ENCODE assay signal across 1 cellular context in genomic region chr12:89353188-89353822, GRCh38.
A peak's percentile ranks its signal among the peaks of the same experiment; 100 is the strongest.
TF ChIP-seq lines count a peak whose summit lies in the region.

No MANE protein-coding gene starts in this region.

TF ChIP-seq in WTC11, 78 proteins besides CTCF, POLR2A, EP300 and RAD21 (continued from another document):
- TF ChIP-seq PREB (CRISPR knock-in tag; IDR thresholded peaks at IDR 0.05; ENCODE audit: borderline replicate concordance) (no peak), GTF2I (CRISPR knock-in tag; conservative IDR thresholded peaks at IDR 0.05) (no peak), ATF3 (CRISPR knock-in tag; conservative IDR thresholded peaks at IDR 0.05) (no peak), IRF2 (CRISPR knock-in tag; IDR thresholded peaks at IDR 0.05; ENCODE audit: borderline replicate concordance, low read depth) (no peak), MAX (CRISPR knock-in tag; IDR thresholded peaks at IDR 0.05) (0 out of 2 replicates have a peak, but pooled peaks have one; percentile 52), MXD4 (CRISPR knock-in tag; IDR thresholded peaks at IDR 0.05; ENCODE audit: borderline replicate concordance) (no peak), FOXP4 (CRISPR knock-in tag; IDR thresholded peaks at IDR 0.05) (no peak), CDX4 (CRISPR knock-in tag; IDR thresholded peaks at IDR 0.05; ENCODE audit: borderline replicate concordance) (no peak), USF2 (CRISPR knock-in tag; IDR thresholded peaks at IDR 0.05) (no peak), NR3C1 (CRISPR knock-in tag; conservative IDR thresholded peaks at IDR 0.05; ENCODE audit: low read depth) (no peak), RORB (CRISPR knock-in tag; IDR thresholded peaks at IDR 0.05) (no peak), ZNF416 (CRISPR knock-in tag; IDR thresholded peaks at IDR 0.05) (no peak), ZMAT4 (CRISPR knock-in tag; IDR thresholded peaks at IDR 0.05) (no peak), ARID4B (CRISPR knock-in tag; IDR thresholded peaks at IDR 0.05; ENCODE audit: borderline replicate concordance) (no peak; the same call in 1 of the 2 replicates), RELA (CRISPR knock-in tag; IDR thresholded peaks at IDR 0.05; ENCODE audit: borderline replicate concordance) (no peak), SMAD4 (CRISPR knock-in tag; IDR thresholded peaks at IDR 0.05) (no peak), MYBL2 (CRISPR knock-in tag; IDR thresholded peaks at IDR 0.05) (peak; percentile 66; the same call in 1 of the 2 replicates), ZBTB43 (CRISPR knock-in tag; IDR thresholded peaks at IDR 0.05) (0 out of 2 replicates have a peak, but pooled peaks have one; percentile 14), PRRX2 (CRISPR knock-in tag; IDR thresholded peaks at IDR 0.05) (no peak; the same call in 1 of the 2 replicates)
